In genomic region chr22:35618427-35619223, GRCh38 we compare ENCODE assay signal across 23 cellular contexts. TPM values are rescaled to one million over a fixed set of nuclear protein-coding genes. Genes with fewer than 3 reads are reported as not detected.
"Had no signal": no experiment of that assay in that cellular context is flagged by ENCODE, and none has a peak within 500 bp of the region (broad histone marks: within the 10 kb centered on the region; RNA-seq: fewer than 3 reads in every experiment).

No MANE protein-coding gene starts in this region.

- DNase-seq: effector memory CD4-positive, alpha-beta T cell; glutamatergic neuron; left cardiac atrium; naive thymus-derived CD4-positive, alpha-beta T cell; nephron progenitor cell; stimulated activated CD4-positive, alpha-beta T cell treated with anti-CD3 and anti-CD28 coated beads, Interleukin-4, amount 100 ng/mL, for 1 hour; stimulated activated CD8-positive, alpha-beta memory T cell treated with anti-CD3 and anti-CD28 coated beads, Interleukin-4, amount 100 ng/mL, for 48 hours; stimulated activated naive CD8-positive, alpha-beta T cell treated with anti-CD3 and anti-CD28 coated beads, Interleukin-15, Interleukin-2, amounts not matched to agents 100 U/mL and 50 U/mL, for 24 hours; thyroid gland; uterus had no signal

- H3K36me3 ChIP-seq: gastroesophageal sphincter, neutrophil, suprapubic skin, thyroid gland, uterus had no signal

- H3K79me2 ChIP-seq: hepatocyte had no signal

- H3K4me2 ChIP-seq: hepatocyte had no signal

- H3K27ac ChIP-seq: epithelial cell of prostate, hepatocyte, neutrophil, suprapubic skin, thyroid gland, uterus had no signal

- H3K4me3 ChIP-seq: esophagus muscularis mucosa, gastroesophageal sphincter, hepatocyte, suprapubic skin, thyroid gland, uterus had no signal

- H3K9me3 Mint-ChIP-seq: nephron progenitor cell; stimulated activated effector memory CD8-positive, alpha-beta T cell treated with anti-CD3 and anti-CD28 coated beads, Interleukin-12 subunit alpha, Interleukin-12 subunit beta, amount 100 ng/mL, for 72 hours; type B pancreatic cell had no signal

- H3K4me3 Mint-ChIP-seq: naive thymus-derived CD4-positive, alpha-beta T cell; nephron progenitor cell; stimulated activated effector memory CD8-positive, alpha-beta T cell treated with anti-CD3 and anti-CD28 coated beads, Interleukin-12 subunit alpha, Interleukin-12 subunit beta, amount 100 ng/mL, for 72 hours; type B pancreatic cell had no signal

- H3K27me3 ChIP-seq: esophagus muscularis mucosa, gastroesophageal sphincter, hepatocyte, suprapubic skin, thyroid gland, uterus had no signal

- FAIRE-seq: kidney had no signal

- H3K27me3 Mint-ChIP-seq: type B pancreatic cell had no signal

- H3K27ac Mint-ChIP-seq: nephron progenitor cell; stimulated activated effector memory CD8-positive, alpha-beta T cell treated with anti-CD3 and anti-CD28 coated beads, Interleukin-12 subunit alpha, Interleukin-12 subunit beta, amount 100 ng/mL, for 72 hours; type B pancreatic cell had no signal

- H3K9me3 ChIP-seq: esophagus muscularis mucosa, gastroesophageal sphincter, neutrophil, suprapubic skin, thyroid gland, uterus had no signal

- H2AFZ ChIP-seq: hepatocyte had no signal

- H3K36me3 Mint-ChIP-seq: naive thymus-derived CD4-positive, alpha-beta T cell; stimulated activated effector memory CD8-positive, alpha-beta T cell treated with anti-CD3 and anti-CD28 coated beads, Interleukin-12 subunit alpha, Interleukin-12 subunit beta, amount 100 ng/mL, for 72 hours; type B pancreatic cell had no signal

- ATAC-seq: gastroesophageal sphincter; left cardiac atrium; naive thymus-derived CD4-positive, alpha-beta T cell; stimulated activated effector memory CD8-positive, alpha-beta T cell treated with anti-CD3 and anti-CD28 coated beads, Interleukin-12 subunit alpha, Interleukin-12 subunit beta, amount 100 ng/mL, for 72 hours; stimulated activated naive CD8-positive, alpha-beta T cell treated with anti-CD3 and anti-CD28 coated beads, Interleukin-15, Interleukin-2, amounts not matched to agents 100 U/mL and 50 U/mL, for 24 hours had no signal

RNA-seq across cellular contexts. Expression of gene MB, which starts 1.5 kb away (rescaled TPM):
- total RNA-seq: fibroblast of villous mesenchyme, hepatocyte, kidney, lung microvascular endothelial cell, mononuclear cell, pulmonary artery endothelial cell had no signal
- polyA plus RNA-seq: naive thymus-derived CD4-positive, alpha-beta T cell had no signal
